9 cellular contexts compared by ENCODE assay signal in genomic region chr9:130833324-130833990, GRCh38. TPM values are rescaled to one million over a fixed set of nuclear protein-coding genes. Genes with fewer than 3 reads are reported as not detected.
DNase-seq lines count a peak whose midpoint lies in the region; ATAC-seq, FAIRE-seq and TF ChIP-seq lines count a peak whose summit lies in the region.
"Had no signal": no experiment of that assay in that cellular context is flagged by ENCODE, and none has a peak within 500 bp of the region (broad histone marks: within the 10 kb centered on the region; RNA-seq: fewer than 3 reads in every experiment).

No MANE protein-coding gene starts in this region.

- no peaks in the 10 kb centered on the region for H3K36me3 ChIP-seq in CD4-positive, CD25-positive, alpha-beta regulatory T cell (ENCODE audit: control insufficient read depth, insufficient read depth, low read length)
- H3K36me3 ChIP-seq in Loucy (ENCODE audit: insufficient read depth, low read length) (no peaks in the 10 kb centered on the region), H1 (ENCODE audit: control insufficient read depth in 2 of 4, insufficient read depth in 4 of 4, low read length in 3 of 4) (no peaks in the 10 kb centered on the region), neural progenitor cell (no peaks in the 10 kb centered on the region)

- no peak overlapping the region for H3K23ac ChIP-seq in H1 (ENCODE audit: insufficient read length)

- H2BK15ac ChIP-seq in H1 (ENCODE audit: low read length): 0 out of 2 replicates have a peak overlapping the region, but pooled peaks have one; percentile 48

- no peak overlapping the region for H4K91ac ChIP-seq in H1 (replicated peaks; ENCODE audit: insufficient read length, low read length)

- peaks cover 5% of the 10 kb centered on the region for H3K27me3 ChIP-seq in CD4-positive, CD25-positive, alpha-beta regulatory T cell (ENCODE audit: control insufficient read depth, insufficient read depth, low read length)
- no peaks in the 10 kb centered on the region for H3K27me3 ChIP-seq in Loucy (ENCODE audit: insufficient read depth, low read length, poor library complexity, severe bottlenecking)
- no peaks in the 10 kb centered on the region for H3K27me3 ChIP-seq in H1 (replicated peaks in 1 of 4; ENCODE audit: control insufficient read depth in 3 of 4, extremely low read depth in 1 of 4, insufficient read depth in 3 of 4, low read length in 3 of 4)
- no peaks in the 10 kb centered on the region for H3K27me3 ChIP-seq in neural progenitor cell

- no peak overlapping the region for H2AK5ac ChIP-seq in H1 (ENCODE audit: low read depth, low read length)

- no peak overlapping the region for H3K18ac ChIP-seq in H1 (ENCODE audit: extremely low read depth, low read length)

- DNase-seq in CD4-positive, CD25-positive, alpha-beta regulatory T cell: no peak
- DNase-seq in H1 (ENCODE audit: low read depth in 1 of 2, low spot score in 2 of 2): no peak
- no peak for DNase-seq in neural progenitor cell (ENCODE audit: low spot score)
- DNase-seq in stimulated activated CD4-positive, alpha-beta T cell treated with anti-CD3 and anti-CD28 coated beads, Interleukin-15, amount 100 ng/mL, for 24 hours: no peak
- no peak for DNase-seq in coronary artery (ENCODE audit: low spot score)
- DNase-seq in central memory CD4-positive, alpha-beta T cell: no peak
- no peak for DNase-seq in NCI-H1048 (lab: John Stamatoyannopoulos, UW)
- DNase-seq: activated effector memory CD4-positive, alpha-beta T cell treated with Interleukin-2 at 50 U/mL for 16 hours had no signal

- WGBS in H1 (ENCODE audit: extremely low coverage in 1 of 2, insufficient coverage in 1 of 2, insufficient read length in 1 of 2, insufficient replicate concordance in 2 of 2, low coverage in 1 of 2, low lambda C conversion rate in 2 of 2, missing lambda C conversion rate in 1 of 2), 2 experiments: 89% methylated on average over 6 of the region's 6 CpGs; no CpG with 5 or more reads in 1 of the 2 experiments

- H2BK120ac ChIP-seq in H1 (replicated peaks; ENCODE audit: low read depth, low read length): no peak overlapping the region

- no peaks in the 10 kb centered on the region for H3K9me2 ChIP-seq in Loucy (replicated peaks; ENCODE audit: low read depth, low read length)

- H3K9me3 Mint-ChIP-seq in CD4-positive, CD25-positive, alpha-beta regulatory T cell: peaks cover 0 to 5% (median 0%) of the 10 kb centered on the region in 7 donors
- peaks cover 5% of the 10 kb centered on the region for H3K9me3 Mint-ChIP-seq in neural progenitor cell

- peaks cover 2% of the 10 kb centered on the region for H3K79me1 ChIP-seq in H1 (ENCODE audit: low read depth, low read length)

- peaks cover 7 to 37% (median 33%) of the 10 kb centered on the region in 4 donors for H3K4me1 Mint-ChIP-seq in CD4-positive, CD25-positive, alpha-beta regulatory T cell
- peaks cover 46% of the 10 kb centered on the region for H3K4me1 Mint-ChIP-seq in neural progenitor cell

- CTCF ChIA-PET in H1 (lab: Charles Lee; ENCODE audit: partially characterized antibody): interaction anchor here (0.9 to 2.2 kb wide), 5 partner anchors 12 to 65 kb away, joined by 3 to 6 read pairs (median 3); no protein-coding TSS in a partner anchor

- TF ChIP-seq POLR2A in H1 (IDR thresholded peaks at IDR 0.05; ENCODE audit: control extremely low read depth in 1 of 2, low read depth in 2 of 2, low read length in 2 of 2): no peak

- no peak overlapping the region for H4K5ac ChIP-seq in H1 (ENCODE audit: insufficient read length, low read depth, low read length)

- H3K14ac ChIP-seq in H1 (ENCODE audit: insufficient read length): no peak overlapping the region

- H3K4me2 ChIP-seq in Loucy (ENCODE audit: low read depth, low read length, poor library complexity, severe bottlenecking) (peak overlapping the region; percentile 76), H1 (ENCODE audit: insufficient read depth in 1 of 2, low read depth in 2 of 2, low read length in 2 of 2) (no peak overlapping the region; a peak in 1 of 4 replicates), neural progenitor cell (peak overlapping the region; percentile 81)

- H3K4ac ChIP-seq in H1 (replicated peaks; ENCODE audit: insufficient read length, low read depth, low read length): no peak overlapping the region

- H3K9ac ChIP-seq in Loucy (ENCODE audit: low read depth, low read length, poor library complexity, severe bottlenecking): no peak overlapping the region
- H3K9ac ChIP-seq in H1 (replicated peaks in 1 of 4; ENCODE audit: extremely low read depth in 1 of 4, low read depth in 3 of 4, low read length in 3 of 4): no peak overlapping the region
- no peak overlapping the region for H3K9ac ChIP-seq in neural progenitor cell

- peaks cover 2% of the 10 kb centered on the region for H3K36me3 Mint-ChIP-seq in CD4-positive, CD25-positive, alpha-beta regulatory T cell
- H3K36me3 Mint-ChIP-seq in neural progenitor cell: peaks cover 6% of the 10 kb centered on the region

- TF ChIP-seq EP300 in H1 (IDR thresholded peaks at IDR 0.05; ENCODE audit: borderline replicate concordance in 1 of 2, low read depth in 2 of 2, low read length in 2 of 2): no peak

- no peak overlapping the region for H4K8ac ChIP-seq in H1 (ENCODE audit: extremely low read depth, insufficient read depth, low read length)

- ATAC-seq in CD4-positive, CD25-positive, alpha-beta regulatory T cell (ENCODE audit: low read depth in 2 of 2): no peak

- H3K27ac ChIP-seq in CD4-positive, CD25-positive, alpha-beta regulatory T cell (ENCODE audit: insufficient read depth, low read length, poor library complexity, severe bottlenecking): no peak overlapping the region
- H3K27ac ChIP-seq in H1 (ENCODE audit: low read depth, low read length) (no peak overlapping the region), neural progenitor cell (no peak overlapping the region), coronary artery (peak overlapping the region in 1 of 2 donors; percentile 96)

- TF ChIP-seq RAD21 in H1 (IDR thresholded peaks at IDR 0.05 in 1 of 2, conservative IDR thresholded peaks at IDR 0.05 in 1 of 2; ENCODE audit: low read depth in 2 of 2, low read length in 2 of 2): no peak

- H3K9me3 ChIP-seq in CD4-positive, CD25-positive, alpha-beta regulatory T cell (ENCODE audit: control insufficient read depth in 2 of 2, low read length in 2 of 2): peaks cover 0 to 3% of the 10 kb centered on the region in 2 experiments
- H3K9me3 ChIP-seq in Loucy (ENCODE audit: insufficient read depth, low read depth, low read length): peaks cover 5% of the 10 kb centered on the region; the same call in 1 of the 2 replicates
- H3K9me3 ChIP-seq in H1 (ENCODE audit: insufficient read depth in 2 of 2, low read depth in 1 of 2, low read length in 1 of 2): peaks cover 1 to 3% of the 10 kb centered on the region in 2 experiments; a peak in 2 of 4 replicates
- H3K9me3 ChIP-seq in neural progenitor cell (ENCODE audit: low read depth): peaks cover 6% of the 10 kb centered on the region

- H2BK12ac ChIP-seq in H1 (ENCODE audit: low read depth, low read length): no peak overlapping the region

- no peak overlapping the region for H2AFZ ChIP-seq in Loucy (ENCODE audit: low read length)
- H2AFZ ChIP-seq in H1 (ENCODE audit: low read length): no peak overlapping the region
- H2AFZ ChIP-seq in neural progenitor cell (replicated peaks): no peak overlapping the region

- peak overlapping the region in 1 of 3 donors; percentile 32 for H3K27ac Mint-ChIP-seq in CD4-positive, CD25-positive, alpha-beta regulatory T cell
- peak overlapping the region; percentile 12 for H3K27ac Mint-ChIP-seq in neural progenitor cell

- H3K4me3 ChIP-seq in CD4-positive, CD25-positive, alpha-beta regulatory T cell (ENCODE audit: low read depth, low read length): no peak overlapping the region
- H3K4me3 ChIP-seq in Loucy (ENCODE audit: low read length, poor library complexity, severe bottlenecking): no peak overlapping the region
- H3K4me3 ChIP-seq in H1 (ENCODE audit: extremely low read depth in 1 of 4, insufficient read depth in 2 of 4, low read depth in 3 of 4, low read length in 4 of 4): no peak overlapping the region
- H3K4me3 ChIP-seq in neural progenitor cell: no peak overlapping the region
- no peak overlapping the region for H3K4me3 ChIP-seq in coronary artery

- H3K79me2 ChIP-seq in Loucy (ENCODE audit: insufficient read depth, low read length): peaks cover 43% of the 10 kb centered on the region
- peaks cover 13 to 47% of the 10 kb centered on the region in 2 experiments; a peak in 3 of 4 replicates for H3K79me2 ChIP-seq in H1 (ENCODE audit: control insufficient read depth in 1 of 2, insufficient read depth in 2 of 2, low read length in 2 of 2)
- H3K79me2 ChIP-seq in neural progenitor cell (ENCODE audit: low read depth): peaks cover 90% of the 10 kb centered on the region

- H3K27me3 Mint-ChIP-seq in CD4-positive, CD25-positive, alpha-beta regulatory T cell: peaks cover 10% of the 10 kb centered on the region
- H3K27me3 Mint-ChIP-seq in neural progenitor cell (ENCODE audit: insufficient read depth, low read depth): no peaks in the 10 kb centered on the region

- POLR2A ChIA-PET in H1 (lab: Charles Lee; ENCODE audit: partially characterized antibody): interaction anchor here (1.0 to 1.7 kb wide), 4 partner anchors 8 to 138 kb away, joined by 3 to 8 read pairs (median 6); no protein-coding TSS in a partner anchor

- FAIRE-seq in H1 (lab: Jason Lieb, UNC): no peak

- no peak overlapping the region for H2BK5ac ChIP-seq in H1 (ENCODE audit: low read depth, low read length)

- H4K20me1 ChIP-seq in Loucy (ENCODE audit: insufficient read depth, low read length, poor library complexity, severe bottlenecking) (peaks cover 20% of the 10 kb centered on the region), H1 (replicated peaks in 1 of 2; ENCODE audit: control insufficient read depth in 1 of 2, insufficient read depth in 2 of 2, low read length in 2 of 2) (peaks cover 7 to 10% of the 10 kb centered on the region in 2 experiments), neural progenitor cell (ENCODE audit: low read depth) (peaks cover 23% of the 10 kb centered on the region)

- H3F3A ChIP-seq in Loucy (ENCODE audit: low read depth): no peaks in the 10 kb centered on the region
- peaks cover 36% of the 10 kb centered on the region for H3F3A ChIP-seq in neural progenitor cell (ENCODE audit: low read depth)

- H3K56ac ChIP-seq in H1 (replicated peaks; ENCODE audit: insufficient read length, low read depth, low read length): no peak overlapping the region

- peaks cover 2% of the 10 kb centered on the region for H3K23me2 ChIP-seq in H1 (ENCODE audit: low read depth, low read length)

- TF ChIP-seq CTCF in Loucy (conservative IDR thresholded peaks at IDR 0.05; ENCODE audit: low read length): no peak
- TF ChIP-seq CTCF in H1 (IDR thresholded peaks at IDR 0.05; ENCODE audit: control extremely low read depth in 1 of 3, insufficient read depth in 1 of 3, low read depth in 1 of 3, low read length in 3 of 3): no peak
- TF ChIP-seq CTCF in neural progenitor cell (IDR thresholded peaks at IDR 0.05): no peak
- TF ChIP-seq CTCF in coronary artery (IDR thresholded peaks at IDR 0.05): no peak

- H3K4me3 Mint-ChIP-seq in CD4-positive, CD25-positive, alpha-beta regulatory T cell: peak overlapping the region; percentile 9 to 90 (median 87)
- H3K4me3 Mint-ChIP-seq in neural progenitor cell: peak overlapping the region; percentile 89

- H2BK20ac ChIP-seq in H1 (ENCODE audit: low read length): no peak overlapping the region; the same call in 1 of the 2 replicates

- H3K4me1 ChIP-seq in CD4-positive, CD25-positive, alpha-beta regulatory T cell (ENCODE audit: control insufficient read depth, insufficient read depth, low read length, poor library complexity, severe bottlenecking): peaks cover 16% of the 10 kb centered on the region
- peaks cover 24% of the 10 kb centered on the region for H3K4me1 ChIP-seq in Loucy (ENCODE audit: insufficient read depth, low read length, poor library complexity, severe bottlenecking)
- H3K4me1 ChIP-seq in H1 (replicated peaks in 1 of 4; ENCODE audit: control insufficient read depth in 3 of 4, insufficient read depth in 4 of 4, low read length in 3 of 4): peaks cover 8 to 16% (median 13%) of the 10 kb centered on the region in 4 experiments
- H3K4me1 ChIP-seq in neural progenitor cell: peaks cover 35% of the 10 kb centered on the region

RNA-seq across cellular contexts. Expression of gene ABL1, which starts 1.6 kb away (rescaled TPM):
- 33.9 TPM for total RNA-seq in CD4-positive, CD25-positive, alpha-beta regulatory T cell
- polyA plus RNA-seq in CD4-positive, CD25-positive, alpha-beta regulatory T cell: 1 to 10 TPM; 5.5 to 9.2 (median 8.3) TPM
- 104 and 110 TPM in 2 replicates for total RNA-seq in H1 (2021; fragmentation: NEBNext Ultra II Directional; extraction: Animal tissue kit (Norgen Biotek cat#: 25700))
- 35.3 and 50.0 TPM in 2 replicates for polyA plus RNA-seq in H1 (2011; rRNA removed)
- polyA plus RNA-seq in H1 (2011; cell fraction: cytosol; rRNA removed): 41.4 TPM
- 52.8 TPM for polyA plus RNA-seq in H1 (2011; cell fraction: nucleus; rRNA removed)
- 55.9 to 65.2 TPM (median 59.1 TPM) in 4 replicates for polyA plus RNA-seq in H1 (2012, experiment 1 of 2)
- polyA plus RNA-seq in H1 (2012, experiment 2 of 2): 58.6 TPM
- polyA plus RNA-seq in H1 (2013, experiment 1 of 2): 42.6 TPM
- 43.7 TPM for polyA plus RNA-seq in H1 (2013, experiment 2 of 2)
- polyA minus RNA-seq in H1 (2011; rRNA and poly(A)+ RNA removed): 78.2 and 79.9 TPM in 2 replicates
- polyA minus RNA-seq in H1 (2011; cell fraction: cytosol; rRNA and poly(A)+ RNA removed): 59.2 TPM
- 41.2 TPM for polyA minus RNA-seq in H1 (2011; cell fraction: nucleus; rRNA and poly(A)+ RNA removed)
- total RNA-seq in neural progenitor cell (ENCODE audit: low replicate concordance): 38.4 and 74.0 TPM in 2 replicates

Comparison
In these comparisons a context has a peak if more than half of its experiments do, and no peak if none do; other contexts are left out.
1. H3K4me2 ChIP-seq: peak in Loucy (single experiment) and neural progenitor cell (single experiment); none in H1 (0 of 2).